ENCODE assay signal across 8 cellular contexts in the genomic region with DNA sequence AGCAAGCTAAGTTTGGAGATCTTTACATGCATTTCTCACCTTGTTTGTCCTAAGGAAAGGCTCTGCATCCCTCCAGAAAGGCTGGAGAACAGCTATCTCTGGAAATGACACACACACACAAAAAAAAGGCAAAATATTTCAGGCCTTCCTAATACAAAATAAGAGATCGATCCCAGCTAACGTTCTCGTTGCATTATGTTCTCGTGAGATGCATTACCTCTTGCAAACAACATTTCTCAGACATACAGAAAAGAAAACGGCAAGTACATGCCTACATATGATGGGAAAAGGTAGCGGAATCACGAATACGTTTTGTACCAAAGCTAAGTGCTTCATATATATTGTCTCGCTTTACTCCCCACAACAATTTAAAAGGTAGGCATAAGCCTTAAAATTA. TPM values are rescaled to one million over a fixed set of nuclear protein-coding genes. Genes with fewer than 3 reads are reported as not detected.
DNase-seq lines count a peak whose midpoint lies in the region; ATAC-seq and TF ChIP-seq lines count a peak whose summit lies in the region.

No MANE protein-coding gene starts in this region.

- TF ChIP-seq CTCF in colonic mucosa (IDR thresholded peaks at IDR 0.05) (no peak), nephron progenitor cell (IDR thresholded peaks at IDR 0.05) (no peak), omental fat pad (IDR thresholded peaks at IDR 0.05) (no peak)

- intact Hi-C loops in colonic mucosa (cut with DNase I) = loop anchor here (5.0 kb wide), 1 partner anchor 62 kb away; the partner anchor contains the start of gene AKAP9

- H3K4me1 ChIP-seq in colonic mucosa = no peaks in the 10 kb centered on the region

- H3K36me3 ChIP-seq in colonic mucosa = no peaks in the 10 kb centered on the region

- H3K9ac ChIP-seq in colonic mucosa (ENCODE audit: low read depth in 2 of 2, low read length in 2 of 2) = peak overlapping the region; percentile 64 to 69

- peak overlapping the region; percentile 94 for H3K4me3 Mint-ChIP-seq in nephron progenitor cell

- ATAC-seq in GM18867 (IDR thresholded peaks at IDR 0.05; ENCODE audit: unreplicated experiment) (peak; percentile 2), HG03521 (IDR thresholded peaks at IDR 0.05; ENCODE audit: unreplicated experiment) (peak; percentile 3), omental fat pad (ENCODE audit: low FRiP score) (no peak)

- H3K4me1 Mint-ChIP-seq in nephron progenitor cell = peaks cover 35% of the 10 kb centered on the region

- H3K36me3 Mint-ChIP-seq in nephron progenitor cell (ENCODE audit: low read depth) = peaks cover 23% of the 10 kb centered on the region

- H3K27me3 ChIP-seq in colonic mucosa = no peaks in the 10 kb centered on the region

- H3K27ac ChIP-seq in colonic mucosa = peak overlapping the region; percentile 28

- H3K27ac Mint-ChIP-seq in nephron progenitor cell = peak overlapping the region; percentile 54

- H3K9me3 Mint-ChIP-seq in nephron progenitor cell = peaks cover 11% of the 10 kb centered on the region

- H3K9me3 ChIP-seq in colonic mucosa = no peaks in the 10 kb centered on the region

- H3K27me3 Mint-ChIP-seq in nephron progenitor cell (ENCODE audit: low read depth, poor library complexity) = peaks cover 4% of the 10 kb centered on the region

- no peak for DNase-seq in colonic mucosa
- DNase-seq in nephron progenitor cell = no peak
- DNase-seq in glomerular visceral epithelial cell (ENCODE audit: extremely low spot score) = no peak
- DNase-seq in effector CD4-positive, alpha-beta T cell = no peak
- no peak for DNase-seq in omental fat pad (ENCODE audit: low spot score)
- no peak for DNase-seq in NCI-H1436 (lab: John Stamatoyannopoulos, UW)

- peak overlapping the region; percentile 74 for H3K4me3 ChIP-seq in colonic mucosa

RNA-seq across cellular contexts. Expression of gene MTERF1, which starts 0.5 kb away (rescaled TPM):
- total RNA-seq in colonic mucosa = 10 to 100 TPM; 14.8 to 16.8 TPM
- 1 to 10 TPM; 3.7 to 8.4 (median 7.5) TPM for total RNA-seq in omental fat pad
